ENCODE assay signal across 16 cellular contexts in the genomic region with DNA sequence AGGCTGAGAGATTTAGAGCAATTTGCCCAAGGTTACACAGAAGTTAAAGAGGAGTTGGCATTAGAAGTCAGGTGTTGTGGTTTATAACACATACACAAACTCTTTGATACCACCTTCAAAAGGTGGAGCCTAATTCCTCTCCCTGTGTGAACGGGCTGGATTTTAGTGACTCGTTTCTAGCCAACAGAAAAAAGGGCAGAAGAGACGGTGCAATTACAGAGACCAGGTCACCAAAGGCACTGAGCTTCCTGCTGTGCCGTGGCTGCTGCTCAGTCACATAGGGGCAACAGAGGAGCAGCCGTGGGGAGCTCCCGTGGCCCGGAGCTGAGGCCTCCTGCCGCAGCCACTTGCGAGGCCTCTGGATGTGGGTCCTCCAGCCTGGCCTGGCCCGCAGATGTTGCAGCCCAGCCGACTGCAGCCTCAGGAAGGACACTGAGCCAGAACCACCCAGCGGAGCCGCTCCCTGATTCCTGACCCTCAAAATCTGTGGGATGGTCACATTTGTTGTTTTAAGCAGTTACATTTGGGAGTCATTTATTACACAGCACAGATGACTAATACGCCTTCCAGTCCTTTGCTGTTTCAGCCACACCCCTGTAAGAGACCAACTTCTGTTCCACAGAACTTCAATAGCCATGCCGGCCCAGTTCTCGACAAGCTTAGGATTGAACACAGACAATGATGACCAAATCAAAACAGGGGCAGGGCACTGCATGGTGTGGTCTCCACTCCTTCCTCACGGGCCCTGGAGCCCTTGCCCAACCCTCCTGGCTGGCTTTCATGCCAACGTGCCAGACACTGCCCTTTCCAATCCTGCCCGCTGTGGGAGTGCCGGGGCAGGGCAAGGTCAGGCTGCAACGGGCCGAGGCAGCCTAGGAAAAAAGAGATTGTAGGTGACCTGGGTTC. TPM values are rescaled to one million over a fixed set of nuclear protein-coding genes. Genes with fewer than 3 reads are reported as not detected.
A peak's percentile ranks its signal among the peaks of the same experiment; 100 is the strongest.
DNase-seq lines count a peak whose midpoint lies in the region; ATAC-seq and TF ChIP-seq lines count a peak whose summit lies in the region.
"Had no signal": no experiment of that assay in that cellular context is flagged by ENCODE, and none has a peak within 500 bp of the region (broad histone marks: within the 10 kb centered on the region; RNA-seq: fewer than 3 reads in every experiment).

No MANE protein-coding gene starts in this region.

- TF ChIP-seq CTCF in fibroblast of mammary gland (conservative IDR thresholded peaks at IDR 0.05; ENCODE audit: control insufficient read depth, insufficient read depth, low read depth, low read length), result no peak
- TF ChIP-seq CTCF in osteoblast (IDR thresholded peaks at IDR 0.05; ENCODE audit: extremely low read depth, low read depth, low read length), result no peak
- no peak for TF ChIP-seq CTCF in GM13977 (IDR thresholded peaks at IDR 0.05; ENCODE audit: extremely low read depth, insufficient read depth, missing control alignments)

- no peaks in the 10 kb centered on the region for H3K9me3 ChIP-seq in MG63
- no peaks in the 10 kb centered on the region for H3K9me3 ChIP-seq in osteoblast (ENCODE audit: low read depth, low read length)
- no peaks in the 10 kb centered on the region for H3K9me3 ChIP-seq in CD8-positive, alpha-beta memory T cell (ENCODE audit: low read length)
- H3K9me3 ChIP-seq: SJCRH30 had no signal

- ATAC-seq in HG03469 (IDR thresholded peaks at IDR 0.05; ENCODE audit: unreplicated experiment), result no peak

- no peak overlapping the region for H3K27ac ChIP-seq in osteoblast (ENCODE audit: low read depth, low read length)
- H3K27ac ChIP-seq in CD8-positive, alpha-beta memory T cell (ENCODE audit: low read depth, low read length), result no peak overlapping the region
- H3K27ac ChIP-seq: SJCRH30 had no signal

- no peaks in the 10 kb centered on the region for H3K79me2 ChIP-seq in osteoblast (ENCODE audit: insufficient read depth, low read length)

- peaks cover 0 to 11% of the 10 kb centered on the region in 2 donors for H3K27me3 Mint-ChIP-seq in CD8-positive, alpha-beta memory T cell
- H3K27me3 Mint-ChIP-seq: activated B cell treated with CpG ODN at 0.5 μM for 24 hours had no signal

- no peak overlapping the region for H3K27ac Mint-ChIP-seq in CD8-positive, alpha-beta memory T cell
- H3K27ac Mint-ChIP-seq: activated B cell treated with CpG ODN at 0.5 μM for 24 hours had no signal

- no peaks in the 10 kb centered on the region for H3K4me1 ChIP-seq in osteoblast (ENCODE audit: insufficient read depth, low read length)
- H3K4me1 ChIP-seq in CD8-positive, alpha-beta memory T cell (ENCODE audit: insufficient read depth, low read length), result peaks cover 49% of the 10 kb centered on the region
- H3K4me1 ChIP-seq: SJCRH30 had no signal

- CTCF ChIA-PET in CD8-positive, alpha-beta memory T cell (lab: Charles Lee), result interaction anchor here (1.9 kb wide), 1 partner anchor 16 kb away, joined by 4 read pairs; no protein-coding TSS in a partner anchor

- no peak overlapping the region for H3K4me3 Mint-ChIP-seq in CD8-positive, alpha-beta memory T cell
- H3K4me3 Mint-ChIP-seq: activated B cell treated with CpG ODN at 0.5 μM for 24 hours had no signal

- in situ Hi-C loops in GM13977 (cut with MboI; ENCODE audit: low pct_unique_long_range_greater_than_20kb, low sequenced_read_pairs, unreplicated experiment), result loop anchor here (25.0 kb wide), 1 partner anchor 110 kb away; no protein-coding TSS in a partner anchor

- no peak overlapping the region for H2AFZ ChIP-seq in osteoblast (ENCODE audit: low read length)

- no peaks in the 10 kb centered on the region for H3K36me3 Mint-ChIP-seq in CD8-positive, alpha-beta memory T cell

- peaks cover 30 to 58% (median 52%) of the 10 kb centered on the region in 3 donors for H3K4me1 Mint-ChIP-seq in CD8-positive, alpha-beta memory T cell
- H3K4me1 Mint-ChIP-seq: activated B cell treated with CpG ODN at 0.5 μM for 24 hours had no signal

- H4K20me1 ChIP-seq in osteoblast (ENCODE audit: insufficient read depth, low read length), result no peaks in the 10 kb centered on the region

- H3K27me3 ChIP-seq in MG63, result no peaks in the 10 kb centered on the region; the same call in 1 of the 2 replicates
- peaks cover 23% of the 10 kb centered on the region for H3K27me3 ChIP-seq in osteoblast (ENCODE audit: insufficient read depth, low read length)
- H3K27me3 ChIP-seq in CD8-positive, alpha-beta memory T cell (ENCODE audit: insufficient read depth, low read length, poor library complexity, severe bottlenecking), result no peaks in the 10 kb centered on the region
- H3K27me3 ChIP-seq: SJCRH30 had no signal

- H3K9me3 Mint-ChIP-seq in CD8-positive, alpha-beta memory T cell, result no peaks in the 10 kb centered on the region
- H3K9me3 Mint-ChIP-seq: activated B cell treated with CpG ODN at 0.5 μM for 24 hours had no signal

- no peak overlapping the region for H3K4me2 ChIP-seq in osteoblast (ENCODE audit: insufficient read depth, low read length)

- POLR2A ChIA-PET in CD8-positive, alpha-beta memory T cell (lab: Charles Lee), result no interaction called here

- H3K36me3 ChIP-seq in MG63, result no peaks in the 10 kb centered on the region
- H3K36me3 ChIP-seq in osteoblast (ENCODE audit: insufficient read depth, low read length), result no peaks in the 10 kb centered on the region
- H3K36me3 ChIP-seq in CD8-positive, alpha-beta memory T cell (ENCODE audit: insufficient read depth, low read length), result no peaks in the 10 kb centered on the region
- H3K36me3 ChIP-seq: SJCRH30 had no signal

- peak; percentile 64 for DNase-seq in EL
- peak; percentile 58 for DNase-seq in MG63
- DNase-seq in fibroblast of mammary gland (ENCODE audit: low read depth), result peak; percentile 65
- peak; percentile 93 for DNase-seq in osteoblast (ENCODE audit: insufficient read length, low spot score, missing footprints)
- DNase-seq in GM13977 (ENCODE audit: low spot score), result no peak
- DNase-seq in CD8-positive, alpha-beta memory T cell, result no peak
- DNase-seq in activated CD4-positive, CD25-positive, alpha-beta regulatory T cell treated with anti-CD3 and anti-CD28 coated beads, Interleukin-2, amount 50 U/mL, for 72 hours, result no peak
- DNase-seq: activated B cell treated with CpG ODN at 0.5 μM for 24 hours; cerebellar nuclear complex; foreskin melanocyte; NCI-H524 treated with DMSO at 0.1 percent for 48 hours; SJCRH30; stimulated activated CD4-positive, alpha-beta T cell treated with anti-CD3 and anti-CD28 coated beads, Interleukin-4, amount 100 ng/mL, for 24 hours had no signal

- H3K4me3 ChIP-seq in MG63 (no peak overlapping the region), fibroblast of mammary gland (ENCODE audit: control insufficient read depth, low read depth, low read length) (no peak overlapping the region), osteoblast (ENCODE audit: insufficient read depth, low read length) (no peak overlapping the region)
- no peak overlapping the region for H3K4me3 ChIP-seq in CD8-positive, alpha-beta memory T cell (ENCODE audit: low read length)
- H3K4me3 ChIP-seq: SJCRH30 had no signal

RNA-seq across cellular contexts. Expression of a gene that starts 17.1 kb away (rescaled TPM):
- not detected in 2 replicates for total RNA-seq in MG63 (2014; rRNA removed; shearing (Covaris generic); ENCODE audit: low replicate concordance)
- not detected in 2 replicates for total RNA-seq in osteoblast
- total RNA-seq in CD8-positive, alpha-beta memory T cell, result under 1 TPM; 0.07 to 0.16 TPM
- 0.64 TPM for polyA plus RNA-seq in CD8-positive, alpha-beta memory T cell
- total RNA-seq: activated B cell treated with CpG ODN at 0.5 μM for 24 hours, posterior vena cava, SJCRH30, subcutaneous adipose tissue had no signal

Comparison
In these comparisons a context has a peak if more than half of its experiments do, and no peak if none do; other contexts are left out.
1. DNase-seq: peak in EL (single experiment), MG63 (single experiment), fibroblast of mammary gland (single experiment) and osteoblast (single experiment); none in GM13977 (single experiment), CD8-positive, alpha-beta memory T cell (0 of 5) and activated CD4-positive, CD25-positive, alpha-beta regulatory T cell treated with anti-CD3 and anti-CD28 coated beads, Interleukin-2, amount 50 U/mL, for 72 hours (single experiment).